14 cellular contexts compared by ENCODE assay signal in genomic region chr7:149644754-149645153, GRCh38.
"Had no signal": no experiment of that assay in that cellular context is flagged by ENCODE, and none has a peak within 500 bp of the region (broad histone marks: within the 10 kb centered on the region; RNA-seq: fewer than 3 reads in every experiment).

No MANE protein-coding gene starts in this region.

- H3K9me3 ChIP-seq: psoas muscle, sigmoid colon, stomach had no signal

- H3K4me3 ChIP-seq: psoas muscle, sigmoid colon, skin epidermis, stomach had no signal

- DNase-seq: effector memory CD4-positive, alpha-beta T cell; foreskin melanocyte; head of caudate nucleus; hippocampal formation; left colon; mammary epithelial cell; natural killer cell; psoas muscle; retina; sigmoid colon; stimulated activated naive CD4-positive, alpha-beta T cell; stomach had no signal

- ATAC-seq: left colon, natural killer cell, psoas muscle had no signal

- H3K27me3 ChIP-seq: sigmoid colon, stomach had no signal

- H3K27ac ChIP-seq: epithelial cell of prostate, psoas muscle, sigmoid colon, skin epidermis, stomach had no signal

- H3K4me1 ChIP-seq: psoas muscle, sigmoid colon, stomach had no signal

- H3K36me3 ChIP-seq: sigmoid colon, stomach had no signal
